8 cellular contexts compared by ENCODE assay signal in genomic region chr14:21455592-21455911, GRCh38. TPM values are rescaled to one million over a fixed set of nuclear protein-coding genes. Genes with fewer than 3 reads are reported as not detected.
DNase-seq lines count a peak whose midpoint lies in the region; ATAC-seq and TF ChIP-seq lines count a peak whose summit lies in the region.

No MANE protein-coding gene starts in this region.

- no peaks in the 10 kb centered on the region for H3K27me3 Mint-ChIP-seq in endodermal cell (ENCODE audit: insufficient read depth)
- no peaks in the 10 kb centered on the region for H3K27me3 Mint-ChIP-seq in nephron (ENCODE audit: low read depth)

- H3K4me1 ChIP-seq in BLaER1, result peaks cover 30% of the 10 kb centered on the region
- no peaks in the 10 kb centered on the region for H3K4me1 ChIP-seq in NT2/D1 (ENCODE audit: insufficient read depth, insufficient read length)
- no peaks in the 10 kb centered on the region for H3K4me1 ChIP-seq in endodermal cell (ENCODE audit: control insufficient read depth, insufficient read depth, low read length)

- peak overlapping the region; percentile 99 for H3K4me3 ChIP-seq in BLaER1
- H3K4me3 ChIP-seq in NT2/D1 (ENCODE audit: insufficient read length, low read depth), result peak overlapping the region; percentile 76
- H3K4me3 ChIP-seq in endodermal cell (ENCODE audit: low read length), result peak overlapping the region; percentile 88

- peaks cover 11% of the 10 kb centered on the region for H3K4me1 Mint-ChIP-seq in endodermal cell
- peaks cover 24% of the 10 kb centered on the region for H3K4me1 Mint-ChIP-seq in nephron

- H3K27ac ChIP-seq in BLaER1 (peak overlapping the region; percentile 88), endodermal cell (ENCODE audit: low read depth, low read length) (peak overlapping the region; percentile 80)

- H3K4me3 Mint-ChIP-seq in endodermal cell (peak overlapping the region; percentile 93), nephron (peak overlapping the region; percentile 97 to 98 (median 98))

- H3K9me3 ChIP-seq in BLaER1 (no peaks in the 10 kb centered on the region), NT2/D1 (ENCODE audit: insufficient read depth, low read length) (no peaks in the 10 kb centered on the region), endodermal cell (ENCODE audit: control insufficient read depth, low read length) (no peaks in the 10 kb centered on the region)

- no peak for DNase-seq in NT2/D1 (ENCODE audit: low read depth, low spot score)
- no peak for DNase-seq in endodermal cell
- DNase-seq in SK-N-DZ (ENCODE audit: low spot score), result no peak
- no peak for DNase-seq in islet precursor cell
- no peak for DNase-seq in hypothalamus (lab: John Stamatoyannopoulos, UW)

- peak overlapping the region; percentile 94 for H3K4me2 ChIP-seq in BLaER1

- peaks cover 52% of the 10 kb centered on the region for H4K20me1 ChIP-seq in BLaER1

- H3K36me3 ChIP-seq in BLaER1 (peaks cover 42% of the 10 kb centered on the region), NT2/D1 (ENCODE audit: insufficient read depth, insufficient read length, low read length) (peaks cover 23% of the 10 kb centered on the region), endodermal cell (ENCODE audit: control insufficient read depth, insufficient read depth, low read length) (peaks cover 27% of the 10 kb centered on the region)

- TF ChIP-seq CTCF in endodermal cell (conservative IDR thresholded peaks at IDR 0.05) (no peak), nephron (IDR thresholded peaks at IDR 0.05; ENCODE audit: unreplicated experiment in 3 of 3) (no peak)

- ATAC-seq in GM21576 (IDR thresholded peaks at IDR 0.05; ENCODE audit: unreplicated experiment), result peak; percentile 17

- H3K9me3 Mint-ChIP-seq in endodermal cell (no peaks in the 10 kb centered on the region), nephron (no peaks in the 10 kb centered on the region)

- H3K9ac ChIP-seq in BLaER1 (peak overlapping the region; percentile 95), NT2/D1 (ENCODE audit: insufficient read length, low read depth) (peak overlapping the region; percentile 91), endodermal cell (ENCODE audit: extremely low read depth, low read length, poor library complexity, severe bottlenecking) (peak overlapping the region; percentile 91)

- 0% methylated on average over 17 of the region's 17 CpGs; no CpG with 5 or more reads in 1 of the 2 experiments for WGBS in endodermal cell (ENCODE audit: insufficient coverage in 1 of 2, insufficient read length in 1 of 2), 2 experiments

- H3K27me3 ChIP-seq in BLaER1 (no peaks in the 10 kb centered on the region), NT2/D1 (ENCODE audit: insufficient read depth, insufficient read length) (no peaks in the 10 kb centered on the region), endodermal cell (ENCODE audit: control insufficient read depth, insufficient read depth, low read length, poor library complexity, severe bottlenecking) (no peaks in the 10 kb centered on the region)

- H3K27ac Mint-ChIP-seq in endodermal cell (peak overlapping the region; percentile 96), nephron (peak overlapping the region; percentile 100)

- peaks cover 38% of the 10 kb centered on the region for H3K36me3 Mint-ChIP-seq in endodermal cell (ENCODE audit: low read depth)
- H3K36me3 Mint-ChIP-seq in nephron (ENCODE audit: low read depth), result peaks cover 36% of the 10 kb centered on the region

RNA-seq across cellular contexts. Expression of gene CHD8, which starts 0.4 kb away (rescaled TPM):
- 100 to 1,000 TPM; 126 to 130 TPM for total RNA-seq in endodermal cell
- polyA plus RNA-seq in endodermal cell (2013, experiment 1 of 2), result 67.1 TPM
- 65.9 TPM for polyA plus RNA-seq in endodermal cell (2013, experiment 2 of 2)
- 30.9 and 31.2 TPM in 2 replicates for polyA plus RNA-seq in SK-N-DZ (2014; cell fraction: cytosol; rRNA removed)
- polyA plus RNA-seq in SK-N-DZ (2014; cell fraction: nucleus; rRNA removed), result 45.7 and 70.5 TPM in 2 replicates

RNA-seq across cellular contexts. Expression of gene RAB2B, which starts 21.2 kb away (rescaled TPM):
- total RNA-seq in endodermal cell, result 10 to 100 TPM; 41.2 to 42.9 TPM
- polyA plus RNA-seq in endodermal cell (2013, experiment 1 of 2), result 33.2 TPM
- polyA plus RNA-seq in endodermal cell (2013, experiment 2 of 2), result 30.2 TPM
- 31.9 and 42.7 TPM in 2 replicates for polyA plus RNA-seq in SK-N-DZ (2014; cell fraction: cytosol; rRNA removed)
- polyA plus RNA-seq in SK-N-DZ (2014; cell fraction: nucleus; rRNA removed), result 26.5 and 31.2 TPM in 2 replicates

RNA-seq across cellular contexts. Expression of gene TOX4, which starts 21.4 kb away (rescaled TPM):
- total RNA-seq in endodermal cell, result 10 to 100 TPM; 60.0 to 61.5 TPM
- polyA plus RNA-seq in endodermal cell (2013, experiment 1 of 2), result 46.4 TPM
- 40.8 TPM for polyA plus RNA-seq in endodermal cell (2013, experiment 2 of 2)
- 22.9 and 31.1 TPM in 2 replicates for polyA plus RNA-seq in SK-N-DZ (2014; cell fraction: cytosol; rRNA removed)
- polyA plus RNA-seq in SK-N-DZ (2014; cell fraction: nucleus; rRNA removed), result 9.5 and 27.8 TPM in 2 replicates

RNA-seq across cellular contexts. Expression of gene METTL3, which starts 55.6 kb away (rescaled TPM):
- total RNA-seq in endodermal cell, result 10 to 100 TPM; 63.2 to 64.7 TPM
- polyA plus RNA-seq in endodermal cell (2013, experiment 1 of 2), result 69.5 TPM
- 62.7 TPM for polyA plus RNA-seq in endodermal cell (2013, experiment 2 of 2)
- 118 and 119 TPM in 2 replicates for polyA plus RNA-seq in SK-N-DZ (2014; cell fraction: cytosol; rRNA removed)
- polyA plus RNA-seq in SK-N-DZ (2014; cell fraction: nucleus; rRNA removed), result 493 and 536 TPM in 2 replicates
